8 cellular contexts compared by ENCODE assay signal in genomic region chr5:81779125-81779934, GRCh38. TPM values are rescaled to one million over a fixed set of nuclear protein-coding genes. Genes with fewer than 3 reads are reported as not detected.
DNase-seq lines count a peak whose midpoint lies in the region; ATAC-seq and TF ChIP-seq lines count a peak whose summit lies in the region.

No MANE protein-coding gene starts in this region.

- ATAC-seq in GM21619 (IDR thresholded peaks at IDR 0.05; ENCODE audit: unreplicated experiment) = peak; percentile 89
- peak; percentile 83 for ATAC-seq in activated CD8-positive, alpha-beta T cell treated with anti-CD3 and anti-CD28 coated beads for 36 hours
- peak; percentile 80 for ATAC-seq in natural killer cell treated with Interleukin-12 subunit alpha and Interleukin-12 subunit beta and Interleukin-15 and Interleukin-18, amount 100 ng/mL, for 72 hours

- CTCF ChIA-PET in activated CD8-positive, alpha-beta T cell treated with anti-CD3 and anti-CD28 coated beads for 36 hours (lab: Charles Lee) = interaction anchor here (1.0 to 2.5 kb wide), 4 partner anchors 9 to 387 kb away, joined by 3 to 7 read pairs (median 4); no protein-coding TSS in a partner anchor

- peak overlapping the region; percentile 74 for H3K4me3 Mint-ChIP-seq in activated CD8-positive, alpha-beta T cell treated with anti-CD3 and anti-CD28 coated beads for 36 hours
- H3K4me3 Mint-ChIP-seq in natural killer cell treated with Interleukin-12 subunit alpha and Interleukin-12 subunit beta and Interleukin-15 and Interleukin-18, amount 100 ng/mL, for 72 hours = peak overlapping the region; percentile 86

- no peak for TF ChIP-seq CTCF in activated CD8-positive, alpha-beta T cell treated with anti-CD3 and anti-CD28 coated beads for 36 hours (IDR thresholded peaks at IDR 0.05)

- peak overlapping the region; percentile 91 for H3K27ac Mint-ChIP-seq in activated CD8-positive, alpha-beta T cell treated with anti-CD3 and anti-CD28 coated beads for 36 hours
- H3K27ac Mint-ChIP-seq in natural killer cell treated with Interleukin-12 subunit alpha and Interleukin-12 subunit beta and Interleukin-15 and Interleukin-18, amount 100 ng/mL, for 72 hours = peak overlapping the region; percentile 88 to 90

- intact Hi-C loops in activated CD8-positive, alpha-beta T cell treated with anti-CD3 and anti-CD28 coated beads for 36 hours (cut with micrococcal nuclease) = no loop called here

- no peaks in the 10 kb centered on the region for H3K9me3 Mint-ChIP-seq in activated CD8-positive, alpha-beta T cell treated with anti-CD3 and anti-CD28 coated beads for 36 hours
- peaks cover 2% of the 10 kb centered on the region for H3K9me3 Mint-ChIP-seq in natural killer cell treated with Interleukin-12 subunit alpha and Interleukin-12 subunit beta and Interleukin-15 and Interleukin-18, amount 100 ng/mL, for 72 hours

- peaks cover 17% of the 10 kb centered on the region for H3K4me1 Mint-ChIP-seq in activated CD8-positive, alpha-beta T cell treated with anti-CD3 and anti-CD28 coated beads for 36 hours (ENCODE audit: low read depth)
- H3K4me1 Mint-ChIP-seq in natural killer cell treated with Interleukin-12 subunit alpha and Interleukin-12 subunit beta and Interleukin-15 and Interleukin-18, amount 100 ng/mL, for 72 hours (ENCODE audit: low read depth in 2 of 2) = peaks cover 13 to 19% of the 10 kb centered on the region in 2 donors

- peak overlapping the region; percentile 9 for H3K27ac ChIP-seq in epithelial cell of prostate

- no peaks in the 10 kb centered on the region for H3K27me3 Mint-ChIP-seq in activated CD8-positive, alpha-beta T cell treated with anti-CD3 and anti-CD28 coated beads for 36 hours
- no peaks in the 10 kb centered on the region for H3K27me3 Mint-ChIP-seq in natural killer cell treated with Interleukin-12 subunit alpha and Interleukin-12 subunit beta and Interleukin-15 and Interleukin-18, amount 100 ng/mL, for 72 hours

- H3K36me3 Mint-ChIP-seq in activated CD8-positive, alpha-beta T cell treated with anti-CD3 and anti-CD28 coated beads for 36 hours (ENCODE audit: low read depth) = peaks cover 3% of the 10 kb centered on the region
- H3K36me3 Mint-ChIP-seq in natural killer cell treated with Interleukin-12 subunit alpha and Interleukin-12 subunit beta and Interleukin-15 and Interleukin-18, amount 100 ng/mL, for 72 hours = no peaks in the 10 kb centered on the region

- DNase-seq in G401 (ENCODE audit: low spot score) (peak; percentile 78), LHCN-M2 (ENCODE audit: low read depth) (peak; percentile 59), epithelial cell of prostate (ENCODE audit: low read depth, low spot score) (no peak), ureter (ENCODE audit: low spot score) (peak; percentile 69), NCI-H748 treated with DMSO at 0.1 percent for 48 hours (lab: John Stamatoyannopoulos, UW) (no peak)
- DNase-seq in activated CD8-positive, alpha-beta T cell treated with anti-CD3 and anti-CD28 coated beads for 36 hours = peak; percentile 58
- no peak for DNase-seq in natural killer cell treated with Interleukin-12 subunit alpha and Interleukin-12 subunit beta and Interleukin-15 and Interleukin-18, amount 100 ng/mL, for 72 hours (ENCODE audit: low spot score)

- in situ Hi-C loops in G401 (cut with HindIII; ENCODE audit: low sequenced_read_pairs) = no loop called here

- POLR2A ChIA-PET in activated CD8-positive, alpha-beta T cell treated with anti-CD3 and anti-CD28 coated beads for 36 hours (lab: Charles Lee) = interaction anchor here (0.8 to 1.4 kb wide), 3 partner anchors 15 to 79 kb away, joined by 3 to 4 read pairs (median 3); partner anchors contain the start of gene SSBP2

RNA-seq across cellular contexts. Expression of gene SSBP2, which starts 28.4 kb away (rescaled TPM):
- total RNA-seq in G401 (2014; rRNA removed; shearing (Covaris generic)) = 21.8 and 23.7 TPM in 2 replicates
- total RNA-seq in LHCN-M2 (2014; rRNA removed) = 21.8 and 27.2 TPM in 2 replicates
- 18.0 TPM for polyA plus RNA-seq in LHCN-M2 (2012)
- total RNA-seq in activated CD8-positive, alpha-beta T cell treated with anti-CD3 and anti-CD28 coated beads for 36 hours = 10 to 100 TPM; 11.7 to 12.9 TPM
- 10 to 100 TPM in 1 of 2 donors, 1 to 10 TPM in 1; 9.5 to 11.3 TPM for total RNA-seq in natural killer cell treated with Interleukin-12 subunit alpha and Interleukin-12 subunit beta and Interleukin-15 and Interleukin-18, amount 100 ng/mL, for 72 hours
- 59.0 TPM for total RNA-seq in ureter

Comparison
In these comparisons a context has a peak if more than half of its experiments do, and no peak if none do; other contexts are left out.
1. DNase-seq: peak in G401 (single experiment), LHCN-M2 (single experiment), activated CD8-positive, alpha-beta T cell treated with anti-CD3 and anti-CD28 coated beads for 36 hours (single experiment) and ureter (single experiment); none in epithelial cell of prostate (single experiment), natural killer cell treated with Interleukin-12 subunit alpha and Interleukin-12 subunit beta and Interleukin-15 and Interleukin-18, amount 100 ng/mL, for 72 hours (single experiment) and NCI-H748 treated with DMSO at 0.1 percent for 48 hours (single experiment).
2. Peak in every context shown above with its lines, with median percentiles within 50 percentile points of each other: ATAC-seq.